Comparison of ENCODE assay signal across 22 cellular contexts in genomic region chr14:35205737-35206136, GRCh38.
DNase-seq lines count a peak whose midpoint lies in the region; ATAC-seq and TF ChIP-seq lines count a peak whose summit lies in the region.
"Had no signal": no experiment of that assay in that cellular context is flagged by ENCODE, and none has a peak within 500 bp of the region (broad histone marks: within the 10 kb centered on the region; RNA-seq: fewer than 3 reads in every experiment).

No MANE protein-coding gene starts in this region.

- no peak for TF ChIP-seq CTCF in coronary artery (IDR thresholded peaks at IDR 0.05)
- no peak for TF ChIP-seq CTCF in lower leg skin (IDR thresholded peaks at IDR 0.05)

- peaks cover 21 to 48% (median 34%) of the 10 kb centered on the region in 4 donors for H3K4me1 Mint-ChIP-seq in CD4-positive, CD25-positive, alpha-beta regulatory T cell
- H3K4me1 Mint-ChIP-seq in CD4-positive, alpha-beta memory T cell: peaks cover 25 to 61% (median 46%) of the 10 kb centered on the region in 4 donors
- peaks cover 38% of the 10 kb centered on the region for H3K4me1 Mint-ChIP-seq in activated T-helper 1 cell treated with anti-CD3 and anti-CD28 coated beads, Interleukin-12 subunit alpha, Interleukin-12 subunit beta, Interleukin-2, Interleukin-4 antibody, amounts not matched to agents 30 ng/mL and 10 ng/mL and 1 ng/mL, durations not matched to agents 14 hours and 24 hours and 36 hours (ENCODE audit: low read depth)
- peaks cover 14 to 40% (median 30%) of the 10 kb centered on the region in 4 donors for H3K4me1 Mint-ChIP-seq in naive thymus-derived CD8-positive, alpha-beta T cell

- POLR2A ChIA-PET in CD4-positive, alpha-beta memory T cell (lab: Charles Lee; ENCODE audit: partially characterized antibody): interaction anchor here (1.1 kb wide), 1 partner anchor 198 kb away, joined by 3 read pairs; no protein-coding TSS in a partner anchor
- POLR2A ChIA-PET in naive thymus-derived CD8-positive, alpha-beta T cell (lab: Charles Lee): no interaction called here

- no peaks in the 10 kb centered on the region for H3K9me3 ChIP-seq in CD4-positive, CD25-positive, alpha-beta regulatory T cell (ENCODE audit: control insufficient read depth in 2 of 2, low read length in 2 of 2)
- no peaks in the 10 kb centered on the region for H3K9me3 ChIP-seq in CD4-positive, alpha-beta memory T cell (ENCODE audit: control insufficient read depth in 1 of 2, low read length in 2 of 2)
- H3K9me3 ChIP-seq: esophagus squamous epithelium had no signal

- TF ChIP-seq POLR2A in lower leg skin (IDR thresholded peaks at IDR 0.05): no peak

- H3K36me3 Mint-ChIP-seq in CD4-positive, CD25-positive, alpha-beta regulatory T cell: peaks cover 22% of the 10 kb centered on the region
- peaks cover 5 to 10% of the 10 kb centered on the region in 2 donors for H3K36me3 Mint-ChIP-seq in CD4-positive, alpha-beta memory T cell
- peaks cover 11% of the 10 kb centered on the region for H3K36me3 Mint-ChIP-seq in activated T-helper 1 cell treated with anti-CD3 and anti-CD28 coated beads, Interleukin-12 subunit alpha, Interleukin-12 subunit beta, Interleukin-2, Interleukin-4 antibody, amounts not matched to agents 30 ng/mL and 10 ng/mL and 1 ng/mL, durations not matched to agents 14 hours and 24 hours and 36 hours (ENCODE audit: low read depth)
- peaks cover 0 to 19% (median 1%) of the 10 kb centered on the region in 3 donors for H3K36me3 Mint-ChIP-seq in naive thymus-derived CD8-positive, alpha-beta T cell

- no peak for ATAC-seq in CD4-positive, CD25-positive, alpha-beta regulatory T cell (ENCODE audit: low read depth in 2 of 2)
- no peak for ATAC-seq in naive thymus-derived CD8-positive, alpha-beta T cell

- no peaks in the 10 kb centered on the region for H3K36me3 ChIP-seq in CD4-positive, CD25-positive, alpha-beta regulatory T cell (ENCODE audit: control insufficient read depth, insufficient read depth, low read length)
- no peaks in the 10 kb centered on the region for H3K36me3 ChIP-seq in CD4-positive, alpha-beta memory T cell (ENCODE audit: insufficient read depth, low read length)
- H3K36me3 ChIP-seq: esophagus squamous epithelium had no signal

- H3K27ac Mint-ChIP-seq in CD4-positive, CD25-positive, alpha-beta regulatory T cell: peak overlapping the region in 2 of 3 donors; percentile 75 to 77
- peak overlapping the region; percentile 32 to 91 (median 87) for H3K27ac Mint-ChIP-seq in CD4-positive, alpha-beta memory T cell
- peak overlapping the region; percentile 37 for H3K27ac Mint-ChIP-seq in activated T-helper 1 cell treated with anti-CD3 and anti-CD28 coated beads, Interleukin-12 subunit alpha, Interleukin-12 subunit beta, Interleukin-2, Interleukin-4 antibody, amounts not matched to agents 30 ng/mL and 10 ng/mL and 1 ng/mL, durations not matched to agents 14 hours and 24 hours and 36 hours
- peak overlapping the region in 8 of 10 donors; percentile 4 to 79 (median 40) for H3K27ac Mint-ChIP-seq in naive thymus-derived CD8-positive, alpha-beta T cell
- H3K27ac Mint-ChIP-seq: activated naive CD4-positive, alpha-beta T cell treated with anti-CD3 and anti-CD28 coated beads for 36 hours had no signal

- H3K4me1 ChIP-seq in CD4-positive, CD25-positive, alpha-beta regulatory T cell (ENCODE audit: control insufficient read depth, insufficient read depth, low read length, poor library complexity, severe bottlenecking): peaks cover 27% of the 10 kb centered on the region
- H3K4me1 ChIP-seq in CD4-positive, alpha-beta memory T cell (ENCODE audit: insufficient read depth, low read length): peaks cover 64% of the 10 kb centered on the region
- H3K4me1 ChIP-seq: esophagus squamous epithelium had no signal

- WGBS in lower leg skin, 2 donors: 80 to 86% methylated on average over 2 of the region's 2 CpGs

- no peaks in the 10 kb centered on the region for H3K9me3 Mint-ChIP-seq in CD4-positive, CD25-positive, alpha-beta regulatory T cell
- no peaks in the 10 kb centered on the region for H3K9me3 Mint-ChIP-seq in CD4-positive, alpha-beta memory T cell
- H3K9me3 Mint-ChIP-seq in activated T-helper 1 cell treated with anti-CD3 and anti-CD28 coated beads, Interleukin-12 subunit alpha, Interleukin-12 subunit beta, Interleukin-2, Interleukin-4 antibody, amounts not matched to agents 30 ng/mL and 10 ng/mL and 1 ng/mL, durations not matched to agents 14 hours and 24 hours and 36 hours: no peaks in the 10 kb centered on the region
- H3K9me3 Mint-ChIP-seq in naive thymus-derived CD8-positive, alpha-beta T cell: no peaks in the 10 kb centered on the region
- H3K9me3 Mint-ChIP-seq: activated naive CD4-positive, alpha-beta T cell treated with anti-CD3 and anti-CD28 coated beads for 36 hours; CD14-positive monocyte had no signal

- no peaks in the 10 kb centered on the region for H3K27me3 Mint-ChIP-seq in CD4-positive, CD25-positive, alpha-beta regulatory T cell
- H3K27me3 Mint-ChIP-seq in CD4-positive, alpha-beta memory T cell: no peaks in the 10 kb centered on the region
- no peaks in the 10 kb centered on the region for H3K27me3 Mint-ChIP-seq in activated T-helper 1 cell treated with anti-CD3 and anti-CD28 coated beads, Interleukin-12 subunit alpha, Interleukin-12 subunit beta, Interleukin-2, Interleukin-4 antibody, amounts not matched to agents 30 ng/mL and 10 ng/mL and 1 ng/mL, durations not matched to agents 14 hours and 24 hours and 36 hours (ENCODE audit: insufficient read depth)
- H3K27me3 Mint-ChIP-seq in naive thymus-derived CD8-positive, alpha-beta T cell: no peaks in the 10 kb centered on the region

- H3K27ac ChIP-seq in CD4-positive, CD25-positive, alpha-beta regulatory T cell (ENCODE audit: insufficient read depth, low read length, poor library complexity, severe bottlenecking): no peak overlapping the region
- no peak overlapping the region for H3K27ac ChIP-seq in CD4-positive, alpha-beta memory T cell (ENCODE audit: low read depth, low read length)
- H3K27ac ChIP-seq in substantia nigra (ENCODE audit: low read depth, low read length, poor library complexity, severe bottlenecking) (no peak overlapping the region), coronary artery (no peak overlapping the region)
- H3K27ac ChIP-seq: esophagus squamous epithelium, HL-60, RWPE1 had no signal

- no peak for DNase-seq in CD4-positive, CD25-positive, alpha-beta regulatory T cell
- no peak for DNase-seq in CD4-positive, alpha-beta memory T cell
- DNase-seq in activated T-helper 1 cell treated with anti-CD3 and anti-CD28 coated beads, Interleukin-12 subunit alpha, Interleukin-12 subunit beta, Interleukin-2, Interleukin-4 antibody, amounts not matched to agents 30 ng/mL and 10 ng/mL and 1 ng/mL, durations not matched to agents 14 hours and 24 hours and 36 hours (ENCODE audit: low spot score): no peak
- DNase-seq in naive thymus-derived CD8-positive, alpha-beta T cell: no peak
- DNase-seq in substantia nigra (lab: John Stamatoyannopoulos, UW) (no peak), coronary artery (ENCODE audit: low spot score) (no peak), lower leg skin (ENCODE audit: low spot score in 2 of 2) (no peak)
- DNase-seq: activated CD4-positive, alpha-beta T cell treated with anti-CD3 and anti-CD28 coated beads for 1 hour; activated CD8-positive, alpha-beta memory T cell treated with anti-CD3 and anti-CD28 coated beads for 24 hours; activated naive CD4-positive, alpha-beta T cell treated with anti-CD3 and anti-CD28 coated beads for 36 hours; cortex of kidney; esophagus squamous epithelium; GOT3; mesenchymal stem cell; MV-4-11; NCI-H1436 treated with DMSO at 0.1 percent for 48 hours; NCI-H446; stimulated activated CD4-positive, alpha-beta T cell treated with anti-CD3 and anti-CD28 coated beads, Interleukin-2, amount 100 ng/mL, for 24 hours had no signal

- no peaks in the 10 kb centered on the region for H3K27me3 ChIP-seq in CD4-positive, CD25-positive, alpha-beta regulatory T cell (ENCODE audit: control insufficient read depth, insufficient read depth, low read length)
- H3K27me3 ChIP-seq in CD4-positive, alpha-beta memory T cell (ENCODE audit: insufficient read depth, low read length): no peaks in the 10 kb centered on the region
- H3K27me3 ChIP-seq: esophagus squamous epithelium had no signal

- intact Hi-C loops in CD4-positive, alpha-beta memory T cell (cut with micrococcal nuclease): no loop called here
- intact Hi-C loops in activated T-helper 1 cell treated with anti-CD3 and anti-CD28 coated beads, Interleukin-12 subunit alpha, Interleukin-12 subunit beta, Interleukin-2, Interleukin-4 antibody, amounts not matched to agents 30 ng/mL and 10 ng/mL and 1 ng/mL, durations not matched to agents 14 hours and 24 hours and 36 hours (cut with micrococcal nuclease): loop anchor here (2.0 kb wide), 1 partner anchor 17 kb away; no protein-coding TSS in a partner anchor
- intact Hi-C loops in lower leg skin (cut with DNase I; ENCODE audit: low total_unique reads): no loop called here

- H3K4me3 ChIP-seq in CD4-positive, CD25-positive, alpha-beta regulatory T cell (ENCODE audit: low read depth, low read length): no peak overlapping the region
- H3K4me3 ChIP-seq in CD4-positive, alpha-beta memory T cell (ENCODE audit: low read length in 2 of 2): no peak overlapping the region
- H3K4me3 ChIP-seq in coronary artery (no peak overlapping the region), lower leg skin (ENCODE audit: low read depth, poor library complexity, severe bottlenecking) (no peak overlapping the region)
- H3K4me3 ChIP-seq: esophagus squamous epithelium, smooth muscle cell had no signal

- CTCF ChIA-PET in CD4-positive, alpha-beta memory T cell (lab: Charles Lee; ENCODE audit: partially characterized antibody): interaction anchor here (1.5 kb wide), 1 partner anchor 24 kb away, joined by 3 read pairs; no protein-coding TSS in a partner anchor

- no peak overlapping the region for H3K4me3 Mint-ChIP-seq in CD4-positive, CD25-positive, alpha-beta regulatory T cell
- H3K4me3 Mint-ChIP-seq in CD4-positive, alpha-beta memory T cell: peak overlapping the region in 5 of 8 donors; percentile 6 to 79 (median 22)
- no peak overlapping the region for H3K4me3 Mint-ChIP-seq in activated T-helper 1 cell treated with anti-CD3 and anti-CD28 coated beads, Interleukin-12 subunit alpha, Interleukin-12 subunit beta, Interleukin-2, Interleukin-4 antibody, amounts not matched to agents 30 ng/mL and 10 ng/mL and 1 ng/mL, durations not matched to agents 14 hours and 24 hours and 36 hours
- H3K4me3 Mint-ChIP-seq in naive thymus-derived CD8-positive, alpha-beta T cell: peak overlapping the region in 1 of 10 donors; percentile 1
- H3K4me3 Mint-ChIP-seq: activated naive CD4-positive, alpha-beta T cell treated with anti-CD3 and anti-CD28 coated beads for 36 hours; CD14-positive monocyte had no signal

Comparison
In these comparisons a context has a peak if more than half of its experiments do, and no peak if none do; other contexts are left out.
1. H3K27ac Mint-ChIP-seq: peak in every context shown above with its lines; median percentile 87 in CD4-positive, alpha-beta memory T cell; 76 in CD4-positive, CD25-positive, alpha-beta regulatory T cell; 40 in naive thymus-derived CD8-positive, alpha-beta T cell; 37 in activated T-helper 1 cell treated with anti-CD3 and anti-CD28 coated beads, Interleukin-12 subunit alpha, Interleukin-12 subunit beta, Interleukin-2, Interleukin-4 antibody, amounts not matched to agents 30 ng/mL and 10 ng/mL and 1 ng/mL, durations not matched to agents 14 hours and 24 hours and 36 hours.
2. H3K4me3 Mint-ChIP-seq: peak in CD4-positive, alpha-beta memory T cell (5 of 8); none in CD4-positive, CD25-positive, alpha-beta regulatory T cell (0 of 4) and activated T-helper 1 cell treated with anti-CD3 and anti-CD28 coated beads, Interleukin-12 subunit alpha, Interleukin-12 subunit beta, Interleukin-2, Interleukin-4 antibody, amounts not matched to agents 30 ng/mL and 10 ng/mL and 1 ng/mL, durations not matched to agents 14 hours and 24 hours and 36 hours (single experiment).